Comparison of ENCODE assay signal across 16 cellular contexts in the genomic region with DNA sequence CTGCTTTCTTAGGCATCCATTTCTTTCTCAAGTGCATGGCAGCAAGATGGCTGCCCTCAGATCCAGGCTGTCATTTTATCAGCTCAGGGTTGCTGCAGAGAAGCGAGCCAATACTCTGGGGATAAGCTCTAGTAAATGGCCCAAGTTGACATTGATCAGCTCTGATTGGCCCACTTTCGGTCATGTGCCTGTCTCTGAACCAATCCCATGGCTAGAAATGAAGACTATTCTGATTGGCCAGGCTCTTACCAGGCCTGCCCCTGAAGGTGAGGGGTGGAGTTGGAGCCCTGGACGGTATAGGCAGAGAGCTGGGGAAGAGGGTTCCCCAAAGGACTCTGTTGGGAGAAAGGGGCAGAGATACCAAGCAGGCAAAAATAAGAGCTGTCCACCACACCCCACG. TPM values are rescaled to one million over a fixed set of nuclear protein-coding genes. Genes with fewer than 3 reads are reported as not detected.
A peak's percentile ranks its signal among the peaks of the same experiment; 100 is the strongest.
DNase-seq lines count a peak whose midpoint lies in the region; ATAC-seq, FAIRE-seq and TF ChIP-seq lines count a peak whose summit lies in the region.
"Had no signal": no experiment of that assay in that cellular context is flagged by ENCODE, and none has a peak within 500 bp of the region (broad histone marks: within the 10 kb centered on the region; RNA-seq: fewer than 3 reads in every experiment).

No MANE protein-coding gene starts in this region.

- no peak overlapping the region for H3K4me3 ChIP-seq in DND-41 (ENCODE audit: low read depth in 1 of 2, low read length in 2 of 2)

- no peak overlapping the region for H3K4me3 Mint-ChIP-seq in activated CD8-positive, alpha-beta T cell treated with anti-CD3 and anti-CD28 coated beads, Interleukin-2, amount 10 ng/mL, durations not matched to agents 7 days and 5 days
- H3K4me3 Mint-ChIP-seq: memory B cell had no signal

- TF ChIP-seq CTCF in DND-41 (IDR thresholded peaks at IDR 0.05; ENCODE audit: borderline replicate concordance, extremely low read depth, low read length, poor library complexity, severe bottlenecking) = no peak

- no peak overlapping the region for H3K27ac Mint-ChIP-seq in activated CD8-positive, alpha-beta T cell treated with anti-CD3 and anti-CD28 coated beads, Interleukin-2, amount 10 ng/mL, durations not matched to agents 7 days and 5 days
- H3K27ac Mint-ChIP-seq: memory B cell had no signal

- no peak overlapping the region for H2AFZ ChIP-seq in DND-41 (ENCODE audit: low read depth, low read length)

- H3K36me3 ChIP-seq in DND-41 (ENCODE audit: insufficient read depth, low read length) = no peaks in the 10 kb centered on the region

- no peak for FAIRE-seq in GM19239 (lab: Jason Lieb, UNC)

- peaks cover 8% of the 10 kb centered on the region for H3K27me3 ChIP-seq in DND-41 (ENCODE audit: insufficient read depth, low read length, poor library complexity)

- no peak overlapping the region for H3K9ac ChIP-seq in DND-41 (ENCODE audit: low read depth, low read length)

- no peaks in the 10 kb centered on the region for H3K79me2 ChIP-seq in DND-41 (ENCODE audit: insufficient read depth, low read length)

- no peaks in the 10 kb centered on the region for H3K4me1 Mint-ChIP-seq in activated CD8-positive, alpha-beta T cell treated with anti-CD3 and anti-CD28 coated beads, Interleukin-2, amount 10 ng/mL, durations not matched to agents 7 days and 5 days (ENCODE audit: low read depth)
- H3K4me1 Mint-ChIP-seq: memory B cell had no signal

- H3K27ac ChIP-seq in DND-41 (ENCODE audit: low read length) = no peak overlapping the region
- H3K27ac ChIP-seq: C4-2B, VCaP had no signal

- no peaks in the 10 kb centered on the region for H4K20me1 ChIP-seq in DND-41 (ENCODE audit: insufficient read depth, low read length)

- ATAC-seq in DND-41 (ENCODE audit: insufficient read depth, low read depth) = peak; percentile 31; the same call in 1 of the 3 replicates
- ATAC-seq in activated CD8-positive, alpha-beta T cell treated with anti-CD3 and anti-CD28 coated beads, Interleukin-2, amount 10 ng/mL, durations not matched to agents 7 days and 5 days = peak; percentile 42
- no peak for ATAC-seq in GM19351 (IDR thresholded peaks at IDR 0.05; ENCODE audit: unreplicated experiment)
- ATAC-seq: Right ventricle myocardium inferior had no signal

- H3K27me3 Mint-ChIP-seq in activated CD8-positive, alpha-beta T cell treated with anti-CD3 and anti-CD28 coated beads, Interleukin-2, amount 10 ng/mL, durations not matched to agents 7 days and 5 days (ENCODE audit: low read depth) = peaks cover 24% of the 10 kb centered on the region

- no peaks in the 10 kb centered on the region for H3K4me1 ChIP-seq in DND-41 (ENCODE audit: insufficient read depth, low read length)

- no peaks in the 10 kb centered on the region for H3K9me3 Mint-ChIP-seq in activated CD8-positive, alpha-beta T cell treated with anti-CD3 and anti-CD28 coated beads, Interleukin-2, amount 10 ng/mL, durations not matched to agents 7 days and 5 days (ENCODE audit: insufficient read depth)
- H3K9me3 Mint-ChIP-seq: memory B cell had no signal

- no peaks in the 10 kb centered on the region for H3K9me3 ChIP-seq in DND-41 (ENCODE audit: insufficient read depth, low read length, severe bottlenecking)

- POLR2A ChIA-PET in activated CD8-positive, alpha-beta T cell treated with anti-CD3 and anti-CD28 coated beads, Interleukin-2, amount 10 ng/mL, durations not matched to agents 7 days and 5 days (lab: Charles Lee) = no interaction called here

- H3K4me2 ChIP-seq in DND-41 (ENCODE audit: insufficient read depth, low read length) = no peak overlapping the region

- DNase-seq in A172 (ENCODE audit: low spot score) = peak; percentile 14
- DNase-seq in DND-41 = peak; percentile 7
- DNase-seq in NCI-H446 treated with DMSO at 0.1 percent for 48 hours (lab: John Stamatoyannopoulos, UW) = peak; percentile 27
- no peak for DNase-seq in activated CD8-positive, alpha-beta T cell treated with anti-CD3 and anti-CD28 coated beads, Interleukin-2, amount 10 ng/mL, durations not matched to agents 7 days and 5 days
- DNase-seq in NCI-H1092 treated with DMSO at 0.1 percent for 48 hours (lab: John Stamatoyannopoulos, UW) = no peak
- DNase-seq in GM19239 (ENCODE audit: insufficient read length, low spot score) = no peak
- no peak for DNase-seq in SW 1271 (lab: John Stamatoyannopoulos, UW)
- DNase-seq: Kasumi-1, occipital lobe had no signal

- CTCF ChIA-PET in activated CD8-positive, alpha-beta T cell treated with anti-CD3 and anti-CD28 coated beads, Interleukin-2, amount 10 ng/mL, durations not matched to agents 7 days and 5 days (lab: Charles Lee) = interaction anchor here (0.6 to 1.8 kb wide), 5 partner anchors 10 to 456 kb away, joined by 3 to 5 read pairs (median 3); no protein-coding TSS in a partner anchor

- H3K36me3 Mint-ChIP-seq in activated CD8-positive, alpha-beta T cell treated with anti-CD3 and anti-CD28 coated beads, Interleukin-2, amount 10 ng/mL, durations not matched to agents 7 days and 5 days (ENCODE audit: low read depth) = no peaks in the 10 kb centered on the region
- H3K36me3 Mint-ChIP-seq: memory B cell had no signal

RNA-seq across cellular contexts. Expression of a gene that starts 41.4 kb away (rescaled TPM):
- not detected in 2 replicates for total RNA-seq in A172 (2014; rRNA removed; shearing (Covaris generic))
- not detected for total RNA-seq in activated CD8-positive, alpha-beta T cell treated with anti-CD3 and anti-CD28 coated beads, Interleukin-2, amount 10 ng/mL, durations not matched to agents 7 days and 5 days
- total RNA-seq: fibroblast of lung, skeletal muscle tissue had no signal

Comparison
In these comparisons a context has a peak if more than half of its experiments do, and no peak if none do; other contexts are left out.
1. DNase-seq: peak in A172 (single experiment), DND-41 (single experiment) and NCI-H446 treated with DMSO at 0.1 percent for 48 hours (single experiment); none in activated CD8-positive, alpha-beta T cell treated with anti-CD3 and anti-CD28 coated beads, Interleukin-2, amount 10 ng/mL, durations not matched to agents 7 days and 5 days (single experiment), NCI-H1092 treated with DMSO at 0.1 percent for 48 hours (single experiment), GM19239 (single experiment) and SW 1271 (0 of 2).